1 cellular context compared by ENCODE assay signal in genomic region chr16:2532494-2533141, GRCh38.
TF ChIP-seq lines count a peak whose summit lies in the region.

No MANE protein-coding gene starts in this region.

TF ChIP-seq in K562, 482 proteins besides CTCF, POLR2A, EP300 and RAD21 (continued from another document and continues in another):
- TF ChIP-seq BRF2 (IDR thresholded peaks at IDR 0.05; ENCODE audit: borderline replicate concordance, insufficient read depth, insufficient read length) (no peak), SNAPC5 (CRISPR knock-in tag; IDR thresholded peaks at IDR 0.05) (no peak), SAFB (IDR thresholded peaks at IDR 0.05; ENCODE audit: borderline replicate concordance, low read depth, low read length) (no peak), BRD4 (IDR thresholded peaks at IDR 0.05) (no peak), HEY1 (CRISPR knock-in tag; IDR thresholded peaks at IDR 0.05; ENCODE audit: borderline replicate concordance) (no peak), ZEB2 (IDR thresholded peaks at IDR 0.05) (peak; percentile 66; the same call in 1 of the 2 replicates), PHF21A (IDR thresholded peaks at IDR 0.05; ENCODE audit: borderline replicate concordance, low read depth) (0 out of 2 replicates have a peak, but pooled peaks have one; percentile 22), LEF1 (IDR thresholded peaks at IDR 0.05) (no peak), ZNF175 (CRISPR knock-in tag; IDR thresholded peaks at IDR 0.05; ENCODE audit: low read depth) (no peak), ZBTB26 (CRISPR knock-in tag; IDR thresholded peaks at IDR 0.05) (no peak), YY1 (IDR thresholded peaks at IDR 0.05; ENCODE audit: borderline replicate concordance in 1 of 3, control insufficient read depth in 1 of 3, extremely low read depth in 1 of 3, insufficient read depth in 3 of 3, insufficient read length in 1 of 3, insufficient replicate concordance in 2 of 3, low read depth in 1 of 3, low read length in 2 of 3) (no peak), POLR2H (tag; IDR thresholded peaks at IDR 0.05; ENCODE audit: low read depth) (0 out of 2 replicates have a peak, but pooled peaks have one; percentile 5), ATF7 (IDR thresholded peaks at IDR 0.05) (0 out of 2 replicates have a peak, but pooled peaks have one; percentile 12), PHF8 (IDR thresholded peaks at IDR 0.05; ENCODE audit: borderline replicate concordance, low read length) (peak; percentile 33; the same call in 1 of the 2 replicates), E2F8 (IDR thresholded peaks at IDR 0.05; ENCODE audit: low read depth, partially characterized antibody) (no peak), SMARCA5 (IDR thresholded peaks at IDR 0.05) (no peak), MTA3 (IDR thresholded peaks at IDR 0.05; ENCODE audit: borderline replicate concordance) (0 out of 2 replicates have a peak, but pooled peaks have one; percentile 40), CBFA2T2 (conservative IDR thresholded peaks at IDR 0.05) (no peak), MEF2A (IDR thresholded peaks at IDR 0.05; ENCODE audit: control insufficient read depth, low read depth, low read length) (no peak), MIER1 (IDR thresholded peaks at IDR 0.05; ENCODE audit: low read depth) (no peak), FOXA1 (IDR thresholded peaks at IDR 0.05; ENCODE audit: borderline replicate concordance) (no peak), CCAR2 (IDR thresholded peaks at IDR 0.05; ENCODE audit: low read depth, low read length) (no peak), GTF3C2 (IDR thresholded peaks at IDR 0.05; ENCODE audit: borderline replicate concordance, extremely low read depth, insufficient read length) (no peak), RB1 (IDR thresholded peaks at IDR 0.05; ENCODE audit: low read depth) (peak; percentile 37; the same call in 1 of the 2 replicates), KAT7 (CRISPR knock-in tag; IDR thresholded peaks at IDR 0.05; ENCODE audit: borderline replicate concordance) (0 out of 2 replicates have a peak, but pooled peaks have one; percentile 62), RAD51 (IDR thresholded peaks at IDR 0.05; ENCODE audit: borderline replicate concordance, low read depth) (no peak), CREM (IDR thresholded peaks at IDR 0.05; ENCODE audit: low read depth) (peak; percentile 32; the same call in 1 of the 2 replicates), SNRNP70 (optimal IDR thresholded peaks at IDR 0.05; ENCODE audit: low read depth, low read length) (no peak), POLR3G (IDR thresholded peaks at IDR 0.05; ENCODE audit: extremely low read depth, insufficient read length, insufficient replicate concordance) (no peak), ZBTB2 (IDR thresholded peaks at IDR 0.05) (0 out of 2 replicates have a peak, but pooled peaks have one; percentile 13), PRMT5 (CRISPR knock-in tag; IDR thresholded peaks at IDR 0.05) (no peak), ZBTB9 (CRISPR knock-in tag; IDR thresholded peaks at IDR 0.05) (no peak), DEAF1 (CRISPR knock-in tag; IDR thresholded peaks at IDR 0.05) (no peak), BCOR (IDR thresholded peaks at IDR 0.05) (0 out of 2 replicates have a peak, but pooled peaks have one; percentile 18), POLR2G (IDR thresholded peaks at IDR 0.05; ENCODE audit: low read depth, low read length) (peak; percentile 77), NCOA4 (IDR thresholded peaks at IDR 0.05; ENCODE audit: partially characterized antibody) (no peak), NRF1 (conservative IDR thresholded peaks at IDR 0.05 in 1 of 2, IDR thresholded peaks at IDR 0.05 in 1 of 2) (peak; percentile 86 to 88), E2F1 (CRISPR knock-in tag; IDR thresholded peaks at IDR 0.05) (no peak), HMG20B (CRISPR knock-in tag; IDR thresholded peaks at IDR 0.05) (no peak), ZNF511 (CRISPR knock-in tag; IDR thresholded peaks at IDR 0.05) (0 out of 2 replicates have a peak, but pooled peaks have one; percentile 14), NR0B1 (IDR thresholded peaks at IDR 0.05; ENCODE audit: partially characterized antibody) (no peak), MCM2 (IDR thresholded peaks at IDR 0.05; ENCODE audit: low read depth) (no peak), ETV6 (IDR thresholded peaks at IDR 0.05; ENCODE audit: borderline replicate concordance in 1 of 2, low read depth in 2 of 2, low read length in 1 of 2) (no peak), ETV6 (CRISPR knock-in tag; IDR thresholded peaks at IDR 0.05; ENCODE audit: borderline replicate concordance) (no peak), ZNF197 (CRISPR knock-in tag; IDR thresholded peaks at IDR 0.05; ENCODE audit: low read depth) (no peak), TEAD1 (CRISPR knock-in tag; IDR thresholded peaks at IDR 0.05) (no peak), FOXP1 (CRISPR knock-in tag; IDR thresholded peaks at IDR 0.05) (no peak), ATF2 (CRISPR knock-in tag; IDR thresholded peaks at IDR 0.05) (no peak), TGIF2 (CRISPR knock-in tag; IDR thresholded peaks at IDR 0.05) (no peak), ZNF165 (CRISPR knock-in tag; IDR thresholded peaks at IDR 0.05; ENCODE audit: borderline replicate concordance) (no peak)
